1 cellular context compared by ENCODE assay signal in the genomic region with DNA sequence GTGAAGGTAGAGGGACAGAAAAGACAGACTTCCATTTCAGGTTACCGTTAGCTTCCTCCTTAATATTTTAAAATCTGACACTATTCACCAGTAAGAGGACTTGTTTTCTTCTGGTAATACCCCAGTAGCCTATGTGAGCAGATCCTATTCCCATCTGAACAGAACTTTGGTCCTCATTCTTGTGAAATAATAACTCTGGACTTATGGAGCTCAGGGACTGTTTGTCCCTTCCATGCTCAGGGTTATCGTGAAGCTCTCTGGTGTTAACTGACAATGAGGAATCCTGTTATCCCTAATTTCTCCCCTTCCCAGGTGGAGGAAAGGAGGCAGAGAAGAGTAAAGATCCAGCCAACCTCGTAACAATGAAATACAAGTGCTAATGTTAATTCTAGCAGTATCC.
TF ChIP-seq lines count a peak whose summit lies in the region.

No MANE protein-coding gene starts in this region.

TF ChIP-seq in IMR-90, 13 proteins besides CTCF, POLR2A, EP300 and RAD21:
- TF ChIP-seq MAZ (IDR thresholded peaks at IDR 0.05; ENCODE audit: borderline replicate concordance, low read depth, low read length): no peak
- TF ChIP-seq FOS (IDR thresholded peaks at IDR 0.05; ENCODE audit: low read depth, low read length): no peak
- TF ChIP-seq, protein P1, sequence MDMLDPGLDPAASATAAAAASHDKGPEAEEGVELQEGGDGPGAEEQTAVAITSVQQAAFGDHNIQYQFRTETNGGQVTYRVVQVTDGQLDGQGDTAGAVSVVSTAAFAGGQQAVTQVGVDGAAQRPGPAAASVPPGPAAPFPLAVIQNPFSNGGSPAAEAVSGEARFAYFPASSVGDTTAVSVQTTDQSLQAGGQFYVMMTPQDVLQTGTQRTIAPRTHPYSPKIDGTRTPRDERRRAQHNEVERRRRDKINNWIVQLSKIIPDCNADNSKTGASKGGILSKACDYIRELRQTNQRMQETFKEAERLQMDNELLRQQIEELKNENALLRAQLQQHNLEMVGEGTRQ (IDR thresholded peaks at IDR 0.05; ENCODE audit: low read depth, low read length): no peak
- TF ChIP-seq BHLHE40 (IDR thresholded peaks at IDR 0.05; ENCODE audit: low read depth, low read length): no peak
- TF ChIP-seq, protein P2, sequence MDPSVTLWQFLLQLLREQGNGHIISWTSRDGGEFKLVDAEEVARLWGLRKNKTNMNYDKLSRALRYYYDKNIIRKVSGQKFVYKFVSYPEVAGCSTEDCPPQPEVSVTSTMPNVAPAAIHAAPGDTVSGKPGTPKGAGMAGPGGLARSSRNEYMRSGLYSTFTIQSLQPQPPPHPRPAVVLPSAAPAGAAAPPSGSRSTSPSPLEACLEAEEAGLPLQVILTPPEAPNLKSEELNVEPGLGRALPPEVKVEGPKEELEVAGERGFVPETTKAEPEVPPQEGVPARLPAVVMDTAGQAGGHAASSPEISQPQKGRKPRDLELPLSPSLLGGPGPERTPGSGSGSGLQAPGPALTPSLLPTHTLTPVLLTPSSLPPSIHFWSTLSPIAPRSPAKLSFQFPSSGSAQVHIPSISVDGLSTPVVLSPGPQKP (IDR thresholded peaks at IDR 0.05; ENCODE audit: borderline replicate concordance, low read depth, low read length): no peak
- no peak for TF ChIP-seq CHD1 (IDR thresholded peaks at IDR 0.05; ENCODE audit: low read depth, low read length)
- TF ChIP-seq SMC3 (IDR thresholded peaks at IDR 0.05; ENCODE audit: low read depth, low read length): no peak
- TF ChIP-seq RFX5 (IDR thresholded peaks at IDR 0.05; ENCODE audit: low read depth, low read length): no peak
- TF ChIP-seq NFE2L2 (IDR thresholded peaks at IDR 0.05; ENCODE audit: low read depth, low read length): no peak
- TF ChIP-seq RCOR1 (IDR thresholded peaks at IDR 0.05; ENCODE audit: insufficient replicate concordance, low read length): no peak
- TF ChIP-seq CEBPB (IDR thresholded peaks at IDR 0.05; ENCODE audit: low read depth, low read length): no peak
- TF ChIP-seq MAFK (IDR thresholded peaks at IDR 0.05; ENCODE audit: low read depth, low read length): no peak
- no peak for TF ChIP-seq MXI1 (IDR thresholded peaks at IDR 0.05; ENCODE audit: borderline replicate concordance, low read depth, low read length)
TF ChIP-seq in IMR-90: peak in this region for 0.
